ENCODE assay signal across 20 cellular contexts in the genomic region with DNA sequence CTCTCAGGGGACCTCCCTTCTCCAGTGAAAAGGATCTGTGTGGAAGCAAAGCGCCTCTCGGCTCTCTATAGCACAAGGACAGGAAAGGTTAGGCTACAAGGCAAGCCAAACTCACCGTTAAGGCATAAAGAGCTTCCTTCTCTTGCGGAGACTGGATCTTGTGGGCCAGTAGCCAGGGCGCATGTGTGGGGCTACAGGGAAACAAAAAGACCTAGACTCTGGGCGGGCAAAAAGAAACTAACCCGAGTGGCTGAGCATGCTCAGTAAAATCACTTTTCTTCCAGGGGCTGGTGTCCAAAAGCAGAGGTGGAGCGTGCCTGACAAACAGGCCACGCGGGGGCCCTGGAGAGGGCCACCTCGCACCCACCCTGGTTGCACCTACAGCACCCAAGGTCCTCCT. TPM values are rescaled to one million over a fixed set of nuclear protein-coding genes. Genes with fewer than 3 reads are reported as not detected.
DNase-seq lines count a peak whose midpoint lies in the region; ATAC-seq and TF ChIP-seq lines count a peak whose summit lies in the region.
"Had no signal": no experiment of that assay in that cellular context is flagged by ENCODE, and none has a peak within 500 bp of the region (broad histone marks: within the 10 kb centered on the region; RNA-seq: fewer than 3 reads in every experiment).

No MANE protein-coding gene starts in this region.

- no peaks in the 10 kb centered on the region for H3K27me3 Mint-ChIP-seq in central memory CD8-positive, alpha-beta T cell
- H3K27me3 Mint-ChIP-seq: CD4-positive, CD25-positive, alpha-beta regulatory T cell had no signal

- H3K4me3 ChIP-seq in left ventricle myocardium inferior (no peak overlapping the region), lung (no peak overlapping the region)
- H3K4me3 ChIP-seq: A549, MG63, PC-9 had no signal

- intact Hi-C loops in left ventricle myocardium inferior (cut with micrococcal nuclease): no loop called here
- intact Hi-C loops in left cardiac atrium (cut with DNase I): no loop called here

- H3K4me1 Mint-ChIP-seq in central memory CD8-positive, alpha-beta T cell: peaks cover 21% of the 10 kb centered on the region

- 73 to 90% methylated on average over 11 of the region's 11 CpGs for WGBS in lung, 2 donors

- H3K4me3 Mint-ChIP-seq in central memory CD8-positive, alpha-beta T cell: no peak overlapping the region
- H3K4me3 Mint-ChIP-seq: CD4-positive, CD25-positive, alpha-beta regulatory T cell had no signal

- DNase-seq in left ventricle myocardium inferior (no peak), left cardiac atrium (no peak), lung (ENCODE audit: low spot score) (peak; percentile 57), erythroblast (lab: John Stamatoyannopoulos, UW) (no peak), NCI-H510A treated with DMSO at 0.1 percent for 48 hours (lab: John Stamatoyannopoulos, UW) (no peak)
- DNase-seq in central memory CD8-positive, alpha-beta T cell (ENCODE audit: low spot score in 2 of 2): no peak
- DNase-seq: Calu3; CD4-positive, CD25-positive, alpha-beta regulatory T cell; DND-41; GDM1; MG63; NCI-H1105; NCI-H1694 treated with DMSO at 0.1 percent for 48 hours; NCI-H446; NCI-H748 treated with DMSO at 0.1 percent for 48 hours; PC-9; Right ventricle myocardium superior had no signal

- peaks cover 65% of the 10 kb centered on the region for H3K36me3 ChIP-seq in left ventricle myocardium inferior
- peaks cover 6 to 39% of the 10 kb centered on the region in 2 donors for H3K36me3 ChIP-seq in lung (ENCODE audit: control insufficient read depth in 2 of 2, insufficient read depth in 2 of 2, low read length in 2 of 2)

- peak overlapping the region; percentile 69 for H3K27ac Mint-ChIP-seq in central memory CD8-positive, alpha-beta T cell (ENCODE audit: low read depth)

- no peaks in the 10 kb centered on the region for H3K9me3 Mint-ChIP-seq in central memory CD8-positive, alpha-beta T cell
- H3K9me3 Mint-ChIP-seq: CD4-positive, CD25-positive, alpha-beta regulatory T cell had no signal

- H3K27me3 ChIP-seq in left ventricle myocardium inferior (ENCODE audit: low read depth) (no peaks in the 10 kb centered on the region), lung (ENCODE audit: control insufficient read depth, insufficient read depth) (no peaks in the 10 kb centered on the region)
- H3K27me3 ChIP-seq: MG63 had no signal

- ATAC-seq in left cardiac atrium (no peak), lung (ENCODE audit: insufficient read depth, low FRiP score) (no peak), GM18861 (IDR thresholded peaks at IDR 0.05; ENCODE audit: unreplicated experiment) (no peak)
- ATAC-seq in central memory CD8-positive, alpha-beta T cell (replicated peaks; ENCODE audit: extremely low read depth, poor library complexity, severe bottlenecking): no peak
- ATAC-seq: A549 had no signal

- H3K27ac ChIP-seq in left ventricle myocardium inferior (replicated peaks) (peak overlapping the region; percentile 2), lung (ENCODE audit: low read depth in 1 of 2, low read length in 1 of 2) (peak overlapping the region in 1 of 2 donors; percentile 48)
- H3K27ac ChIP-seq: A549, KMS-11, PC-9 had no signal

- peaks cover 60% of the 10 kb centered on the region for H3K36me3 Mint-ChIP-seq in central memory CD8-positive, alpha-beta T cell (ENCODE audit: insufficient read depth)

- TF ChIP-seq CTCF in left ventricle myocardium inferior (IDR thresholded peaks at IDR 0.05; ENCODE audit: borderline replicate concordance): no peak
- TF ChIP-seq CTCF in lung (IDR thresholded peaks at IDR 0.05; ENCODE audit: control extremely low read depth, extremely low read depth): no peak

- peaks cover 52% of the 10 kb centered on the region for H3K4me1 ChIP-seq in left ventricle myocardium inferior
- peaks cover 9 to 12% of the 10 kb centered on the region in 2 donors for H3K4me1 ChIP-seq in lung (ENCODE audit: control insufficient read depth in 2 of 2, insufficient read depth in 2 of 2, low read length in 2 of 2)

- H3K9me3 ChIP-seq in left ventricle myocardium inferior (replicated peaks): no peaks in the 10 kb centered on the region
- no peaks in the 10 kb centered on the region for H3K9me3 ChIP-seq in lung (ENCODE audit: control insufficient read depth in 2 of 2, insufficient read depth in 1 of 2, low read length in 1 of 2)
- H3K9me3 ChIP-seq: A549, MG63 had no signal

- TF ChIP-seq POLR2A in erythroblast (IDR thresholded peaks at IDR 0.05; ENCODE audit: low read length): no peak

RNA-seq across cellular contexts. Expression of a gene that starts 16.1 kb away (rescaled TPM):
- total RNA-seq in left ventricle myocardium inferior (59.4 TPM), left cardiac atrium (10 to 100 TPM; 60.1 to 60.3 TPM), lung (100 to 1,000 TPM in 1 of 2 donors, 10 to 100 TPM in 1; 88.5 to 118 TPM)
- polyA plus RNA-seq in lung: 10 to 100 TPM; 29.4 to 39.3 TPM

RNA-seq across cellular contexts. Expression of a gene that starts 41.2 kb away (rescaled TPM):
- total RNA-seq in left ventricle myocardium inferior (11.7 TPM), left cardiac atrium (10 to 100 TPM; 11.3 TPM), lung (10 to 100 TPM; 24.1 to 34.0 TPM)
- polyA plus RNA-seq in lung: 10 to 100 TPM; 14.9 to 16.0 TPM
